Comparison of ENCODE assay signal across 1 cellular context in genomic region chr20:17857639-17858449, GRCh38.
TF ChIP-seq lines count a peak whose summit lies in the region.

No MANE protein-coding gene starts in this region.

TF ChIP-seq in HepG2, 621 proteins besides CTCF, POLR2A, EP300 and RAD21 (continued from another document and continues in another):
- TF ChIP-seq ZUFSP (CRISPR knock-in tag; IDR thresholded peaks at IDR 0.05; ENCODE audit: borderline replicate concordance) (no peak), ZBTB25 (CRISPR knock-in tag; IDR thresholded peaks at IDR 0.05) (no peak), FUBP1 (CRISPR knock-in tag; IDR thresholded peaks at IDR 0.05; ENCODE audit: borderline replicate concordance) (no peak), EHMT2 (IDR thresholded peaks at IDR 0.05; ENCODE audit: borderline replicate concordance, low read depth, low read length) (no peak; the same call in 1 of the 2 replicates), PRDM15 (CRISPR knock-in tag; IDR thresholded peaks at IDR 0.05) (no peak), ZNF558 (CRISPR knock-in tag; IDR thresholded peaks at IDR 0.05; ENCODE audit: borderline replicate concordance) (no peak), HIVEP1 (CRISPR knock-in tag; IDR thresholded peaks at IDR 0.05) (no peak), ZNF605 (CRISPR knock-in tag; IDR thresholded peaks at IDR 0.05) (no peak), IRF9 (CRISPR knock-in tag; IDR thresholded peaks at IDR 0.05; ENCODE audit: borderline replicate concordance) (no peak), SRSF4 (IDR thresholded peaks at IDR 0.05; ENCODE audit: low read depth, low read length, poor library complexity, severe bottlenecking) (no peak), SMAD9 (CRISPR knock-in tag; IDR thresholded peaks at IDR 0.05) (no peak), SCMH1 (CRISPR knock-in tag; IDR thresholded peaks at IDR 0.05; ENCODE audit: borderline replicate concordance) (no peak), ZKSCAN5 (CRISPR knock-in tag; IDR thresholded peaks at IDR 0.05) (no peak), TFDP1 (CRISPR knock-in tag; IDR thresholded peaks at IDR 0.05; ENCODE audit: borderline replicate concordance) (no peak), ASH2L (IDR thresholded peaks at IDR 0.05; ENCODE audit: insufficient read length, low read depth, low read length) (no peak), FOXO1 (CRISPR knock-in tag; IDR thresholded peaks at IDR 0.05) (no peak), ATF5 (CRISPR knock-in tag; IDR thresholded peaks at IDR 0.05; ENCODE audit: low read depth) (no peak), ZNF441 (CRISPR knock-in tag; IDR thresholded peaks at IDR 0.05; ENCODE audit: borderline replicate concordance) (no peak), ZNF552 (CRISPR knock-in tag; IDR thresholded peaks at IDR 0.05; ENCODE audit: borderline replicate concordance) (no peak), WIZ (CRISPR knock-in tag; IDR thresholded peaks at IDR 0.05) (0 out of 2 replicates have a peak, but pooled peaks have one; percentile 49), ZNF790 (CRISPR knock-in tag; IDR thresholded peaks at IDR 0.05; ENCODE audit: borderline replicate concordance) (no peak), ZNF510 (CRISPR knock-in tag; IDR thresholded peaks at IDR 0.05; ENCODE audit: low read depth) (no peak), ZBTB40 (IDR thresholded peaks at IDR 0.05) (no peak), ZBTB40 (CRISPR knock-in tag; IDR thresholded peaks at IDR 0.05) (no peak), ZMYM3 (CRISPR knock-in tag; IDR thresholded peaks at IDR 0.05) (no peak), ZNF569 (CRISPR knock-in tag; IDR thresholded peaks at IDR 0.05; ENCODE audit: borderline replicate concordance) (no peak), ZBTB39 (CRISPR knock-in tag; IDR thresholded peaks at IDR 0.05) (no peak), NFYB (CRISPR knock-in tag; IDR thresholded peaks at IDR 0.05) (no peak), ZNF768 (CRISPR knock-in tag; IDR thresholded peaks at IDR 0.05) (no peak)
